19 cellular contexts compared by ENCODE assay signal in the genomic region with DNA sequence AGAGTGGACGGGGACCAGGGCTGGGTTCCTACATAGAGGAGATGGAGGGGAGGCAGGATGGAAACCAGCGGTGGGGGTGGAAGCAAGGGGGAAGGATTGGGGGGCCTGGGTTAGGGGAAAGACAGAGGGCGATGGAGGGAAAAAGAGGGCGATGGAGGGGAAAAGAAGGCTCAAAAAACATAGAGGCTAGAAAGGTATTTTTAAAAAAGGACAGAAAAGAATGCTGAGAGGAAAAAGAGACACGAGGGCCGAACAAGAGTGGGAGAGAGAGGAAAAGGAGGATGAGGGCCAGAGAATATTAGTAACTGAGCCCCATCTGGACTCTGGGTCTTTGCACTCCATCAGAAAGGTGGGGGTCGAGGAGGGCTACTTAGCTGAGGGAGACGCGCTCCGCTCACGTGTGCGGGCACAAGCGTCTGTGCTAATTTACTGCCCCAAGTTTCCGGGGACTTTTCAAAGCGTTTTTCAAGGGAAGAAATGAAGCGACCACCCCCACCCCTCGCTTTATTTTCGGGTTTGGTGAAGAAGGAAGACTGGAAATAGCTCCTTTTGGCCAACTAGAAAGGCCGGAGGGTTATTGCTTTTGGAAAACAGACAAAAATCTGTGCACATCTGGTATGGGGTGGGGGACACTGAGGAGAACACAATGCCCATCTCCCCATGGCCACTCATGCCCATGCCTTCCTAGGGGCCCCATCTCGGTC. TPM values are rescaled to one million over a fixed set of nuclear protein-coding genes. Genes with fewer than 3 reads are reported as not detected.
"Had no signal": no experiment of that assay in that cellular context is flagged by ENCODE, and none has a peak within 500 bp of the region (broad histone marks: within the 10 kb centered on the region; RNA-seq: fewer than 3 reads in every experiment).

No MANE protein-coding gene starts in this region.

- ATAC-seq: activated naive CD8-positive, alpha-beta T cell treated with anti-CD3 and anti-CD28 coated beads, Interleukin-2, amount 50 U/mL, for 24 hours; right lobe of liver; stimulated activated effector memory CD8-positive, alpha-beta T cell treated with anti-CD3 and anti-CD28 coated beads, Interleukin-12 subunit alpha, Interleukin-12 subunit beta, amount 100 ng/mL, for 72 hours; T-cell had no signal

- FAIRE-seq: colon, keratinocyte had no signal

- DNase-seq: activated B cell treated with CpG ODN at 0.5 μM for 24 hours; activated CD4-positive, alpha-beta T cell treated with anti-CD3 and anti-CD28 coated beads, Interleukin-2, amount 10 ng/mL, durations not matched to agents 24 days and 14 days; activated naive CD4-positive, alpha-beta T cell treated with Interleukin-2 at 50 U/mL for 16 hours; activated naive CD8-positive, alpha-beta T cell treated with anti-CD3 and anti-CD28 coated beads, Interleukin-2, amount 50 U/mL, for 24 hours; effector memory CD4-positive, alpha-beta T cell; erythroblast; mesendoderm; nucleus accumbens; right lobe of liver; T-cell; trophoblast cell had no signal

- H3K27ac Mint-ChIP-seq: activated B cell treated with CpG ODN at 0.5 μM for 24 hours; activated CD4-positive, alpha-beta T cell treated with anti-CD3 and anti-CD28 coated beads, Interleukin-2, amount 10 ng/mL, durations not matched to agents 24 days and 14 days; activated naive CD8-positive, alpha-beta T cell treated with anti-CD3 and anti-CD28 coated beads, Interleukin-2, amount 50 U/mL, for 24 hours; activated T-helper 1 cell treated with anti-CD3 and anti-CD28 coated beads, Interleukin-12 subunit alpha, Interleukin-12 subunit beta, Interleukin-2, Interleukin-4 antibody, amounts not matched to agents 30 ng/mL and 10 ng/mL and 1 ng/mL, durations not matched to agents 14 hours and 24 hours and 36 hours; stimulated activated effector memory CD8-positive, alpha-beta T cell treated with anti-CD3 and anti-CD28 coated beads, Interleukin-12 subunit alpha, Interleukin-12 subunit beta, amount 100 ng/mL, for 72 hours had no signal

- H3K4me1 ChIP-seq: prostate gland had no signal

- H3K4me3 Mint-ChIP-seq: activated B cell treated with CpG ODN at 0.5 μM for 24 hours; activated CD4-positive, alpha-beta T cell treated with anti-CD3 and anti-CD28 coated beads, Interleukin-2, amount 10 ng/mL, durations not matched to agents 24 days and 14 days; activated naive CD8-positive, alpha-beta T cell treated with anti-CD3 and anti-CD28 coated beads, Interleukin-2, amount 50 U/mL, for 24 hours; activated T-helper 1 cell treated with anti-CD3 and anti-CD28 coated beads, Interleukin-12 subunit alpha, Interleukin-12 subunit beta, Interleukin-2, Interleukin-4 antibody, amounts not matched to agents 30 ng/mL and 10 ng/mL and 1 ng/mL, durations not matched to agents 14 hours and 24 hours and 36 hours had no signal

- H3K9me3 Mint-ChIP-seq: activated B cell treated with CpG ODN at 0.5 μM for 24 hours; activated T-helper 1 cell treated with anti-CD3 and anti-CD28 coated beads, Interleukin-12 subunit alpha, Interleukin-12 subunit beta, Interleukin-2, Interleukin-4 antibody, amounts not matched to agents 30 ng/mL and 10 ng/mL and 1 ng/mL, durations not matched to agents 14 hours and 24 hours and 36 hours had no signal

- H3K27ac ChIP-seq: ascending aorta, prostate gland, right lobe of liver, SK-N-MC had no signal

- H3K4me3 ChIP-seq: ascending aorta, prostate gland, right lobe of liver, SK-N-MC had no signal

- H3K9me3 ChIP-seq: ascending aorta, prostate gland, right lobe of liver had no signal

- H3K36me3 ChIP-seq: ascending aorta, prostate gland, right lobe of liver had no signal

RNA-seq across cellular contexts. Expression of a gene that starts 14.4 kb away (rescaled TPM):
- total RNA-seq: activated B cell treated with CpG ODN at 0.5 μM for 24 hours; activated CD4-positive, alpha-beta T cell treated with anti-CD3 and anti-CD28 coated beads, Interleukin-2, amount 10 ng/mL, durations not matched to agents 24 days and 14 days; activated T-helper 1 cell treated with anti-CD3 and anti-CD28 coated beads, Interleukin-12 subunit alpha, Interleukin-12 subunit beta, Interleukin-2, Interleukin-4 antibody, amounts not matched to agents 30 ng/mL and 10 ng/mL and 1 ng/mL, durations not matched to agents 14 hours and 24 hours and 36 hours; ascending aorta; liver; right lobe of liver; T-cell had no signal
- polyA plus RNA-seq: liver had no signal
